12 cellular contexts compared by ENCODE assay signal in the genomic region with DNA sequence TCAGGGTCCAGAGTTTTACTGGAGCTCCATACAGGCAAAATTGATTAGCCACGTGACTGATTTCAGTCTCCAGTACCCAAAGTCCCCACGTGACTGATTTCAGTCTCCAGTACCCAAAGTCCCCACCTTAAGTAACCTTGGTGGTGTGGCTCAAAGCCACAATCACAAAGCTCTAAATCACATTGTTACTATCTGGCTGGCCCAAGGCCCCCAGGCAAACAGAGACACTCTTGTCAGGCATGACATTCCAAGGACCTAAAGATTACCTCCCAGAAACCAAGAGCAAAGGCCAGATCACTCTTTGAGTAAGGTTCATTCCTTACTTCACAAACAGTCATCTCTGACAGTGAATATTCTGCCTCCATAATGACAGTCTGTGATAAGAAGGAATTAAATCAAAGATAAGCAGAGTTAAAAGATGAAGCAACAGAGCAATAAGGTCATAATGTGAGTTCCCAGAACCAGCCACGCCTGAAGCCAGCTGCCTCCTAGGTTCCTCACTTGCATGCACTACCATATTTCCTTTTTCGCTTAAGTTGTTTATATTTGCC.
DNase-seq lines count a peak whose midpoint lies in the region; ATAC-seq, FAIRE-seq and TF ChIP-seq lines count a peak whose summit lies in the region.
"Had no signal": no experiment of that assay in that cellular context is flagged by ENCODE, and none has a peak within 500 bp of the region (broad histone marks: within the 10 kb centered on the region; RNA-seq: fewer than 3 reads in every experiment).

No MANE protein-coding gene starts in this region.

- ATAC-seq in right cardiac atrium (peak; percentile 25 to 38), HG02678 (IDR thresholded peaks at IDR 0.05; ENCODE audit: unreplicated experiment) (no peak)
- ATAC-seq in stimulated activated memory B cell treated with anti-CD40 and anti-IgM and Interleukin-4, amounts not matched to agents 10 μg/mL and 1 μg/mL and 100 μg/mL, for 72 hours = no peak

- H3K9me3 ChIP-seq in SJCRH30 (replicated peaks) (no peaks in the 10 kb centered on the region; the same call in 1 of the 2 replicates), right cardiac atrium (ENCODE audit: control insufficient read depth, low read length) (no peaks in the 10 kb centered on the region), sigmoid colon (no peaks in the 10 kb centered on the region)
- H3K9me3 ChIP-seq: ascending aorta had no signal

- H3K27me3 Mint-ChIP-seq in stimulated activated memory B cell treated with anti-CD40 and anti-IgM and Interleukin-4, amounts not matched to agents 10 μg/mL and 1 μg/mL and 100 μg/mL, for 72 hours = no peaks in the 10 kb centered on the region

- DNase-seq in GM12892 (ENCODE audit: insufficient read length) = no peak
- DNase-seq in SJCRH30 = no peak
- DNase-seq in right cardiac atrium = peak in 1 of 3 donors; percentile 61
- DNase-seq in activated gamma-delta T cell treated with Interleukin-2 at 50 U/mL for 16 hours = no peak
- no peak for DNase-seq in sigmoid colon
- no peak for DNase-seq in NCI-H1694 (lab: John Stamatoyannopoulos, UW)
- DNase-seq: DMS153, immature natural killer cell, T-helper 1 cell had no signal

- TF ChIP-seq POLR2A in GM12892 (IDR thresholded peaks at IDR 0.05; ENCODE audit: low read depth, low read length) (no peak), sigmoid colon (IDR thresholded peaks at IDR 0.05) (no peak)

- H3K27me3 ChIP-seq in SJCRH30 (no peaks in the 10 kb centered on the region), right cardiac atrium (ENCODE audit: control insufficient read depth, insufficient read depth) (no peaks in the 10 kb centered on the region), sigmoid colon (no peaks in the 10 kb centered on the region)
- H3K27me3 ChIP-seq: ascending aorta had no signal

- H3K27ac ChIP-seq in SJCRH30 (peak overlapping the region; percentile 40; the same call in 1 of the 2 replicates), right cardiac atrium (ENCODE audit: low read length) (peak overlapping the region; percentile 6), sigmoid colon (no peak overlapping the region)
- H3K27ac ChIP-seq: ascending aorta had no signal

- H3K9me3 Mint-ChIP-seq in stimulated activated memory B cell treated with anti-CD40 and anti-IgM and Interleukin-4, amounts not matched to agents 10 μg/mL and 1 μg/mL and 100 μg/mL, for 72 hours = peaks cover 5% of the 10 kb centered on the region
- H3K9me3 Mint-ChIP-seq: immature natural killer cell had no signal

- H3K36me3 ChIP-seq in SJCRH30 = no peaks in the 10 kb centered on the region
- no peaks in the 10 kb centered on the region for H3K36me3 ChIP-seq in sigmoid colon
- H3K36me3 ChIP-seq: ascending aorta had no signal

- peak overlapping the region; percentile 56 for H3K27ac Mint-ChIP-seq in stimulated activated memory B cell treated with anti-CD40 and anti-IgM and Interleukin-4, amounts not matched to agents 10 μg/mL and 1 μg/mL and 100 μg/mL, for 72 hours
- H3K27ac Mint-ChIP-seq: immature natural killer cell had no signal

- peak; percentile 17 for FAIRE-seq in GM12892 (lab: Jason Lieb, UNC)

- TF ChIP-seq CTCF in sigmoid colon (IDR thresholded peaks at IDR 0.05) = no peak

- H3K4me1 Mint-ChIP-seq in stimulated activated memory B cell treated with anti-CD40 and anti-IgM and Interleukin-4, amounts not matched to agents 10 μg/mL and 1 μg/mL and 100 μg/mL, for 72 hours = peaks cover 63% of the 10 kb centered on the region
- H3K4me1 Mint-ChIP-seq: immature natural killer cell had no signal

- no peak overlapping the region for H3K4me3 Mint-ChIP-seq in stimulated activated memory B cell treated with anti-CD40 and anti-IgM and Interleukin-4, amounts not matched to agents 10 μg/mL and 1 μg/mL and 100 μg/mL, for 72 hours

- WGBS in right cardiac atrium = 66% methylated on average over 4 of the region's 4 CpGs
- 16 to 59% methylated on average over 4 of the region's 4 CpGs for WGBS in sigmoid colon, 2 donors

- H3K36me3 Mint-ChIP-seq in stimulated activated memory B cell treated with anti-CD40 and anti-IgM and Interleukin-4, amounts not matched to agents 10 μg/mL and 1 μg/mL and 100 μg/mL, for 72 hours = peaks cover 6% of the 10 kb centered on the region
- H3K36me3 Mint-ChIP-seq: immature natural killer cell had no signal

- H3K4me3 ChIP-seq in SJCRH30 (no peak overlapping the region), right cardiac atrium (ENCODE audit: low read length) (no peak overlapping the region), sigmoid colon (no peak overlapping the region)
- H3K4me3 ChIP-seq: ascending aorta had no signal

- H3K4me1 ChIP-seq in SJCRH30 = peaks cover 3% of the 10 kb centered on the region; the same call in 1 of the 2 replicates
- peaks cover 2% of the 10 kb centered on the region for H3K4me1 ChIP-seq in right cardiac atrium (ENCODE audit: control insufficient read depth, insufficient read depth, low read length)
- H3K4me1 ChIP-seq in sigmoid colon = no peaks in the 10 kb centered on the region

- intact Hi-C loops in right cardiac atrium (cut with DNase I) = loop anchor here in 1 of 4 donors (5.0 kb wide), 1 partner anchor 147 kb away; a partner anchor contains a TSS
- intact Hi-C loops in sigmoid colon (cut with DNase I) = no loop called here

- TF ChIP-seq EP300 in sigmoid colon (IDR thresholded peaks at IDR 0.05) = no peak

Comparison
In these comparisons a context has a peak if more than half of its experiments do, and no peak if none do; other contexts are left out.
1. H3K27ac ChIP-seq: peak in SJCRH30 (single experiment) and right cardiac atrium (single experiment); none in sigmoid colon (0 of 4).
2. ATAC-seq: peak in right cardiac atrium (2 of 2); none in stimulated activated memory B cell treated with anti-CD40 and anti-IgM and Interleukin-4, amounts not matched to agents 10 μg/mL and 1 μg/mL and 100 μg/mL, for 72 hours (single experiment) and HG02678 (single experiment).